11 cellular contexts compared by ENCODE assay signal in genomic region chr9:16321461-16322119, GRCh38.
DNase-seq lines count a peak whose midpoint lies in the region; ATAC-seq and TF ChIP-seq lines count a peak whose summit lies in the region.
"Had no signal": no experiment of that assay in that cellular context is flagged by ENCODE, and none has a peak within 500 bp of the region (broad histone marks: within the 10 kb centered on the region; RNA-seq: fewer than 3 reads in every experiment).

No MANE protein-coding gene starts in this region.

- BruUV-seq in MCF 10A (replicated peaks; lab: Mats Ljungman, UMichigan) = no TSS peak

- DNase-seq in MCF 10A (ENCODE audit: unreplicated experiment) (peak; percentile 87), breast epithelium (ENCODE audit: low spot score in 2 of 2) (no peak), amniotic epithelial cell (ENCODE audit: low read depth) (peak; percentile 51), hepatic stellate cell (ENCODE audit: low spot score) (peak; percentile 58), thoracic aorta (ENCODE audit: low spot score) (peak; percentile 44), GM19238 (ENCODE audit: insufficient read length, low spot score) (no peak)
- no peak for DNase-seq in activated T-helper 1 cell treated with anti-CD3 and anti-CD28 coated beads, Interleukin-12 subunit alpha, Interleukin-12 subunit beta, Interleukin-2, Interleukin-4 antibody, amounts not matched to agents 30 ng/mL and 10 ng/mL and 1 ng/mL, durations not matched to agents 14 hours and 24 hours and 36 hours (ENCODE audit: low spot score)
- DNase-seq: activated CD4-positive, alpha-beta T cell treated with anti-CD3 and anti-CD28 coated beads, Interleukin-2, amount 10 ng/mL, durations not matched to agents 24 days and 14 days; NCI-H2029 treated with DMSO at 0.1 percent for 48 hours had no signal

- H3K36me3 ChIP-seq in breast epithelium = no peaks in the 10 kb centered on the region
- no peaks in the 10 kb centered on the region for H3K36me3 ChIP-seq in thoracic aorta

- CTCF ChIA-PET in MCF 10A (lab: Yijun Ruan, JAX) = interaction anchor here (0.5 to 0.7 kb wide), 2 partner anchors 12 to 55 kb away, joined by 3 read pairs; no protein-coding TSS in a partner anchor

- no peaks in the 10 kb centered on the region for H3K4me1 ChIP-seq in breast epithelium
- H3K4me1 ChIP-seq in thoracic aorta (ENCODE audit: control insufficient read depth in 1 of 2, low read depth in 2 of 2) = peaks cover 12 to 37% of the 10 kb centered on the region in 2 donors

- H3K9me3 ChIP-seq in breast epithelium (no peaks in the 10 kb centered on the region), thoracic aorta (no peaks in the 10 kb centered on the region)

- H3K4me3 ChIP-seq in breast epithelium (no peak overlapping the region), thoracic aorta (no peak overlapping the region)

- H3K9me3 Mint-ChIP-seq in MCF 10A (ENCODE audit: unreplicated experiment) = no peaks in the 10 kb centered on the region
- H3K9me3 Mint-ChIP-seq in activated T-helper 1 cell treated with anti-CD3 and anti-CD28 coated beads, Interleukin-12 subunit alpha, Interleukin-12 subunit beta, Interleukin-2, Interleukin-4 antibody, amounts not matched to agents 30 ng/mL and 10 ng/mL and 1 ng/mL, durations not matched to agents 14 hours and 24 hours and 36 hours = no peaks in the 10 kb centered on the region
- H3K9me3 Mint-ChIP-seq: activated CD4-positive, alpha-beta T cell treated with anti-CD3 and anti-CD28 coated beads, Interleukin-2, amount 10 ng/mL, durations not matched to agents 24 days and 14 days; activated naive CD4-positive, alpha-beta T cell treated with anti-CD3 and anti-CD28 coated beads, Interleukin-2, amount 50 U/mL, for 72 hours had no signal

- H3K27ac Mint-ChIP-seq in MCF 10A (ENCODE audit: low read depth, unreplicated experiment) = no peak overlapping the region
- H3K27ac Mint-ChIP-seq in activated T-helper 1 cell treated with anti-CD3 and anti-CD28 coated beads, Interleukin-12 subunit alpha, Interleukin-12 subunit beta, Interleukin-2, Interleukin-4 antibody, amounts not matched to agents 30 ng/mL and 10 ng/mL and 1 ng/mL, durations not matched to agents 14 hours and 24 hours and 36 hours = no peak overlapping the region
- H3K27ac Mint-ChIP-seq: activated CD4-positive, alpha-beta T cell treated with anti-CD3 and anti-CD28 coated beads, Interleukin-2, amount 10 ng/mL, durations not matched to agents 24 days and 14 days had no signal

- H3K27ac ChIP-seq in breast epithelium (peak overlapping the region in 1 of 2 donors; percentile 72), thoracic aorta (no peak overlapping the region)

- H3K4me3 Mint-ChIP-seq in MCF 10A (ENCODE audit: unreplicated experiment) = no peak overlapping the region
- no peak overlapping the region for H3K4me3 Mint-ChIP-seq in activated T-helper 1 cell treated with anti-CD3 and anti-CD28 coated beads, Interleukin-12 subunit alpha, Interleukin-12 subunit beta, Interleukin-2, Interleukin-4 antibody, amounts not matched to agents 30 ng/mL and 10 ng/mL and 1 ng/mL, durations not matched to agents 14 hours and 24 hours and 36 hours
- H3K4me3 Mint-ChIP-seq: activated CD4-positive, alpha-beta T cell treated with anti-CD3 and anti-CD28 coated beads, Interleukin-2, amount 10 ng/mL, durations not matched to agents 24 days and 14 days had no signal

- H3K36me3 Mint-ChIP-seq in MCF 10A (ENCODE audit: insufficient read depth, unreplicated experiment) = no peaks in the 10 kb centered on the region
- no peaks in the 10 kb centered on the region for H3K36me3 Mint-ChIP-seq in activated T-helper 1 cell treated with anti-CD3 and anti-CD28 coated beads, Interleukin-12 subunit alpha, Interleukin-12 subunit beta, Interleukin-2, Interleukin-4 antibody, amounts not matched to agents 30 ng/mL and 10 ng/mL and 1 ng/mL, durations not matched to agents 14 hours and 24 hours and 36 hours (ENCODE audit: low read depth)
- H3K36me3 Mint-ChIP-seq: activated naive CD4-positive, alpha-beta T cell treated with anti-CD3 and anti-CD28 coated beads, Interleukin-2, amount 50 U/mL, for 72 hours had no signal

- intact Hi-C loops in MCF 10A (cut with micrococcal nuclease) (no loop called here), breast epithelium (cut with DNase I; ENCODE audit: low total_unique reads) (no loop called here)
- intact Hi-C loops in activated T-helper 1 cell treated with anti-CD3 and anti-CD28 coated beads, Interleukin-12 subunit alpha, Interleukin-12 subunit beta, Interleukin-2, Interleukin-4 antibody, amounts not matched to agents 30 ng/mL and 10 ng/mL and 1 ng/mL, durations not matched to agents 14 hours and 24 hours and 36 hours (cut with micrococcal nuclease) = no loop called here

- H3K27me3 ChIP-seq in breast epithelium (no peaks in the 10 kb centered on the region), thoracic aorta (replicated peaks; ENCODE audit: insufficient read depth) (no peaks in the 10 kb centered on the region)

- TF ChIP-seq POLR2A in breast epithelium (IDR thresholded peaks at IDR 0.05) = no peak

- ATAC-seq in thoracic aorta (ENCODE audit: insufficient number of reproducible peaks, low FRiP score, low read depth) (peak; percentile 46), GM18867 (IDR thresholded peaks at IDR 0.05; ENCODE audit: unreplicated experiment) (no peak)

- no peaks in the 10 kb centered on the region for H3K4me1 Mint-ChIP-seq in MCF 10A (ENCODE audit: insufficient read depth, unreplicated experiment)
- no peaks in the 10 kb centered on the region for H3K4me1 Mint-ChIP-seq in activated T-helper 1 cell treated with anti-CD3 and anti-CD28 coated beads, Interleukin-12 subunit alpha, Interleukin-12 subunit beta, Interleukin-2, Interleukin-4 antibody, amounts not matched to agents 30 ng/mL and 10 ng/mL and 1 ng/mL, durations not matched to agents 14 hours and 24 hours and 36 hours (ENCODE audit: low read depth)
- H3K4me1 Mint-ChIP-seq: activated CD4-positive, alpha-beta T cell treated with anti-CD3 and anti-CD28 coated beads, Interleukin-2, amount 10 ng/mL, durations not matched to agents 24 days and 14 days had no signal

- H3K27me3 Mint-ChIP-seq in MCF 10A (ENCODE audit: insufficient read depth, unreplicated experiment) = no peaks in the 10 kb centered on the region
- H3K27me3 Mint-ChIP-seq in activated T-helper 1 cell treated with anti-CD3 and anti-CD28 coated beads, Interleukin-12 subunit alpha, Interleukin-12 subunit beta, Interleukin-2, Interleukin-4 antibody, amounts not matched to agents 30 ng/mL and 10 ng/mL and 1 ng/mL, durations not matched to agents 14 hours and 24 hours and 36 hours (ENCODE audit: insufficient read depth) = no peaks in the 10 kb centered on the region
- H3K27me3 Mint-ChIP-seq: activated CD4-positive, alpha-beta T cell treated with anti-CD3 and anti-CD28 coated beads, Interleukin-2, amount 10 ng/mL, durations not matched to agents 24 days and 14 days had no signal

- POLR2A ChIA-PET in MCF 10A (lab: Yijun Ruan, JAX) = interaction anchor here (0.5 kb wide), 1 partner anchor 11 kb away, joined by 3 read pairs; no protein-coding TSS in a partner anchor

- no peak for TF ChIP-seq CTCF in MCF 10A (IDR thresholded peaks at IDR 0.05; ENCODE audit: unreplicated experiment)
- no peak for TF ChIP-seq CTCF in breast epithelium (IDR thresholded peaks at IDR 0.05)
- TF ChIP-seq CTCF in thoracic aorta (IDR thresholded peaks at IDR 0.05) = no peak

Comparison
In these comparisons a context has a peak if more than half of its experiments do, and no peak if none do; other contexts are left out.
1. DNase-seq: peak in MCF 10A (single experiment), amniotic epithelial cell (single experiment), hepatic stellate cell (single experiment) and thoracic aorta (single experiment); none in breast epithelium (0 of 2), activated T-helper 1 cell treated with anti-CD3 and anti-CD28 coated beads, Interleukin-12 subunit alpha, Interleukin-12 subunit beta, Interleukin-2, Interleukin-4 antibody, amounts not matched to agents 30 ng/mL and 10 ng/mL and 1 ng/mL, durations not matched to agents 14 hours and 24 hours and 36 hours (single experiment) and GM19238 (single experiment).